2 cellular contexts compared by ENCODE assay signal in the genomic region with DNA sequence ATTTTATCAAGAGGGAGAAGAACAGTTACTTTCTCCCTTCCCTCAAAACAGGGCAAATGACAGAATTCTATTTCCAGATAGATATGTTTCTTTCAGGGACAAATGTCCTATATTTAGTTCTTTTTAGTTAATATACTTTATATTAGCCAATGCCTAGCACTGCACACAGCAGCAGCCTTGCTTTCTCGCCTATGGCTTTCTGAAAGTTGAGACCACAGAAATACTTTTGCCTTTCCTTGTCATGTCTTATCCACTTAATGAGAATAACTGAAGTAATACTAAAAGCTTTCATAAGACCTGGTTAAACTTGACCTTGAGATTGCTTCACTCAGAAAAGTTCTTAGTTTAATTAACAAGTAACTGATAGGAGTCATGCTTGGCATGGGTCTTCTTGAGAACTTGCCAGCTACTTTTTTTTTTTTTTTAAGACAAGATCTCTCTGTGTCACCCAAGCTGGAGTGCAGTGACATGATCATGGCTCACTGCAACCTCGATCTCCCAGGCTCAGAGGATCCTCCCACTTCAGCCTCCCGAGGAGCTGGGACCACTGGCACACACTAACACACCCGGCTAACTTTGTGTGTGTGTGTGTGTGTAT.
TF ChIP-seq lines count a peak whose summit lies in the region.

No MANE protein-coding gene starts in this region.

TF ChIP-seq in K562, 482 proteins besides CTCF, POLR2A, EP300 and RAD21 (continued from another document and continues in another):
- TF ChIP-seq MYC (IDR thresholded peaks at IDR 0.05; ENCODE audit: low read depth, low read length) (no peak), MYC (CRISPR knock-in tag; IDR thresholded peaks at IDR 0.05; ENCODE audit: borderline replicate concordance, low read depth) (no peak), ZNF354B (CRISPR knock-in tag; IDR thresholded peaks at IDR 0.05) (no peak), ZBED1 (IDR thresholded peaks at IDR 0.05) (no peak), RBM39 (optimal IDR thresholded peaks at IDR 0.05; ENCODE audit: low read depth, low read length) (no peak), IFI16 (CRISPR knock-in tag; IDR thresholded peaks at IDR 0.05) (no peak), CBFA2T3 (IDR thresholded peaks at IDR 0.05) (no peak), JUND (IDR thresholded peaks at IDR 0.05; ENCODE audit: borderline replicate concordance, low read depth, low read length) (no peak), JUND (tag; IDR thresholded peaks at IDR 0.05; ENCODE audit: borderline replicate concordance, low read depth, low read length) (no peak), CHCHD3 (CRISPR knock-in tag; IDR thresholded peaks at IDR 0.05) (no peak), ZBTB7A (IDR thresholded peaks at IDR 0.05; ENCODE audit: borderline replicate concordance, control insufficient read depth, low read depth, low read length) (no peak), RAD51 (IDR thresholded peaks at IDR 0.05; ENCODE audit: borderline replicate concordance, low read depth) (no peak), ZNF57 (CRISPR knock-in tag; IDR thresholded peaks at IDR 0.05) (no peak), OTX1 (CRISPR knock-in tag; IDR thresholded peaks at IDR 0.05) (no peak), SREBF2 (CRISPR knock-in tag; IDR thresholded peaks at IDR 0.05) (no peak), SAFB (IDR thresholded peaks at IDR 0.05; ENCODE audit: borderline replicate concordance, low read depth, low read length) (no peak), SMARCA4 (IDR thresholded peaks at IDR 0.05) (peak; percentile 14; the same call in 1 of the 2 replicates), XRCC3 (IDR thresholded peaks at IDR 0.05) (no peak), TARDBP (IDR thresholded peaks at IDR 0.05) (no peak), MCM3 (IDR thresholded peaks at IDR 0.05) (no peak)
- TF ChIP-seq, protein P1, sequence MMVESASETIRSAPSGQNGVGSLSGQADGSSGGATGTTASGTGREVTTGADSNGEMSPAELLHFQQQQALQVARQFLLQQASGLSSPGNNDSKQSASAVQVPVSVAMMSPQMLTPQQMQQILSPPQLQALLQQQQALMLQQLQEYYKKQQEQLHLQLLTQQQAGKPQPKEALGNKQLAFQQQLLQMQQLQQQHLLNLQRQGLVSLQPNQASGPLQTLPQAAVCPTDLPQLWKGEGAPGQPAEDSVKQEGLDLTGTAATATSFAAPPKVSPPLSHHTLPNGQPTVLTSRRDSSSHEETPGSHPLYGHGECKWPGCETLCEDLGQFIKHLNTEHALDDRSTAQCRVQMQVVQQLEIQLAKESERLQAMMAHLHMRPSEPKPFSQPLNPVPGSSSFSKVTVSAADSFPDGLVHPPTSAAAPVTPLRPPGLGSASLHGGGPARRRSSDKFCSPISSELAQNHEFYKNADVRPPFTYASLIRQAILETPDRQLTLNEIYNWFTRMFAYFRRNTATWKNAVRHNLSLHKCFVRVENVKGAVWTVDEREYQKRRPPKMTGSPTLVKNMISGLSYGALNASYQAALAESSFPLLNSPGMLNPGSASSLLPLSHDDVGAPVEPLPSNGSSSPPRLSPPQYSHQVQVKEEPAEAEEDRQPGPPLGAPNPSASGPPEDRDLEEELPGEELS (CRISPR knock-in tag; IDR thresholded peaks at IDR 0.05; ENCODE audit: borderline replicate concordance), result no peak
- TF ChIP-seq, protein P2, sequence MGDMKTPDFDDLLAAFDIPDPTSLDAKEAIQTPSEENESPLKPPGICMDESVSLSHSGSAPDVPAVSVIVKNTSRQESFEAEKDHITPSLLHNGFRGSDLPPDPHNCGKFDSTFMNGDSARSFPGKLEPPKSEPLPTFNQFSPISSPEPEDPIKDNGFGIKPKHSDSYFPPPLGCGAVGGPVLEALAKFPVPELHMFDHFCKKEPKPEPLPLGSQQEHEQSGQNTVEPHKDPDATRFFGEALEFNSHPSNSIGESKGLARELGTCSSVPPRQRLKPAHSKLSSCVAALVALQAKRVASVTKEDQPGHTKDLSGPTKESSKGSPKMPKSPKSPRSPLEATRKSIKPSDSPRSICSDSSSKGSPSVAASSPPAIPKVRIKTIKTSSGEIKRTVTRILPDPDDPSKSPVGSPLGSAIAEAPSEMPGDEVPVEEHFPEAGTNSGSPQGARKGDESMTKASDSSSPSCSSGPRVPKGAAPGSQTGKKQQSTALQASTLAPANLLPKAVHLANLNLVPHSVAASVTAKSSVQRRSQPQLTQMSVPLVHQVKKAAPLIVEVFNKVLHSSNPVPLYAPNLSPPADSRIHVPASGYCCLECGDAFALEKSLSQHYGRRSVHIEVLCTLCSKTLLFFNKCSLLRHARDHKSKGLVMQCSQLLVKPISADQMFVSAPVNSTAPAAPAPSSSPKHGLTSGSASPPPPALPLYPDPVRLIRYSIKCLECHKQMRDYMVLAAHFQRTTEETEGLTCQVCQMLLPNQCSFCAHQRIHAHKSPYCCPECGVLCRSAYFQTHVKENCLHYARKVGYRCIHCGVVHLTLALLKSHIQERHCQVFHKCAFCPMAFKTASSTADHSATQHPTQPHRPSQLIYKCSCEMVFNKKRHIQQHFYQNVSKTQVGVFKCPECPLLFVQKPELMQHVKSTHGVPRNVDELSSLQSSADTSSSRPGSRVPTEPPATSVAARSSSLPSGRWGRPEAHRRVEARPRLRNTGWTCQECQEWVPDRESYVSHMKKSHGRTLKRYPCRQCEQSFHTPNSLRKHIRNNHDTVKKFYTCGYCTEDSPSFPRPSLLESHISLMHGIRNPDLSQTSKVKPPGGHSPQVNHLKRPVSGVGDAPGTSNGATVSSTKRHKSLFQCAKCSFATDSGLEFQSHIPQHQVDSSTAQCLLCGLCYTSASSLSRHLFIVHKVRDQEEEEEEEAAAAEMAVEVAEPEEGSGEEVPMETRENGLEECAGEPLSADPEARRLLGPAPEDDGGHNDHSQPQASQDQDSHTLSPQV (IDR thresholded peaks at IDR 0.05), result no peak

TF ChIP-seq in HepG2, 621 proteins besides CTCF, POLR2A, EP300 and RAD21 (continued from another document):
- TF ChIP-seq, protein P3, sequence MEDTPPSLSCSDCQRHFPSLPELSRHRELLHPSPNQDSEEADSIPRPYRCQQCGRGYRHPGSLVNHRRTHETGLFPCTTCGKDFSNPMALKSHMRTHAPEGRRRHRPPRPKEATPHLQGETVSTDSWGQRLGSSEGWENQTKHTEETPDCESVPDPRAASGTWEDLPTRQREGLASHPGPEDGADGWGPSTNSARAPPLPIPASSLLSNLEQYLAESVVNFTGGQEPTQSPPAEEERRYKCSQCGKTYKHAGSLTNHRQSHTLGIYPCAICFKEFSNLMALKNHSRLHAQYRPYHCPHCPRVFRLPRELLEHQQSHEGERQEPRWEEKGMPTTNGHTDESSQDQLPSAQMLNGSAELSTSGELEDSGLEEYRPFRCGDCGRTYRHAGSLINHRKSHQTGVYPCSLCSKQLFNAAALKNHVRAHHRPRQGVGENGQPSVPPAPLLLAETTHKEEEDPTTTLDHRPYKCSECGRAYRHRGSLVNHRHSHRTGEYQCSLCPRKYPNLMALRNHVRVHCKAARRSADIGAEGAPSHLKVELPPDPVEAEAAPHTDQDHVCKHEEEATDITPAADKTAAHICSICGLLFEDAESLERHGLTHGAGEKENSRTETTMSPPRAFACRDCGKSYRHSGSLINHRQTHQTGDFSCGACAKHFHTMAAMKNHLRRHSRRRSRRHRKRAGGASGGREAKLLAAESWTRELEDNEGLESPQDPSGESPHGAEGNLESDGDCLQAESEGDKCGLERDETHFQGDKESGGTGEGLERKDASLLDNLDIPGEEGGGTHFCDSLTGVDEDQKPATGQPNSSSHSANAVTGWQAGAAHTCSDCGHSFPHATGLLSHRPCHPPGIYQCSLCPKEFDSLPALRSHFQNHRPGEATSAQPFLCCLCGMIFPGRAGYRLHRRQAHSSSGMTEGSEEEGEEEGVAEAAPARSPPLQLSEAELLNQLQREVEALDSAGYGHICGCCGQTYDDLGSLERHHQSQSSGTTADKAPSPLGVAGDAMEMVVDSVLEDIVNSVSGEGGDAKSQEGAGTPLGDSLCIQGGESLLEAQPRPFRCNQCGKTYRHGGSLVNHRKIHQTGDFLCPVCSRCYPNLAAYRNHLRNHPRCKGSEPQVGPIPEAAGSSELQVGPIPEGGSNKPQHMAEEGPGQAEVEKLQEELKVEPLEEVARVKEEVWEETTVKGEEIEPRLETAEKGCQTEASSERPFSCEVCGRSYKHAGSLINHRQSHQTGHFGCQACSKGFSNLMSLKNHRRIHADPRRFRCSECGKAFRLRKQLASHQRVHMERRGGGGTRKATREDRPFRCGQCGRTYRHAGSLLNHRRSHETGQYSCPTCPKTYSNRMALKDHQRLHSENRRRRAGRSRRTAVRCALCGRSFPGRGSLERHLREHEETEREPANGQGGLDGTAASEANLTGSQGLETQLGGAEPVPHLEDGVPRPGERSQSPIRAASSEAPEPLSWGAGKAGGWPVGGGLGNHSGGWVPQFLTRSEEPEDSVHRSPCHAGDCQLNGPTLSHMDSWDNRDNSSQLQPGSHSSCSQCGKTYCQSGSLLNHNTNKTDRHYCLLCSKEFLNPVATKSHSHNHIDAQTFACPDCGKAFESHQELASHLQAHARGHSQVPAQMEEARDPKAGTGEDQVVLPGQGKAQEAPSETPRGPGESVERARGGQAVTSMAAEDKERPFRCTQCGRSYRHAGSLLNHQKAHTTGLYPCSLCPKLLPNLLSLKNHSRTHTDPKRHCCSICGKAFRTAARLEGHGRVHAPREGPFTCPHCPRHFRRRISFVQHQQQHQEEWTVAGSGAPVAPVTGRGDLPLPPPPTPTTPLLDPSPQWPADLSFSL (CRISPR knock-in tag; IDR thresholded peaks at IDR 0.05), result no peak
- TF ChIP-seq, protein P4, sequence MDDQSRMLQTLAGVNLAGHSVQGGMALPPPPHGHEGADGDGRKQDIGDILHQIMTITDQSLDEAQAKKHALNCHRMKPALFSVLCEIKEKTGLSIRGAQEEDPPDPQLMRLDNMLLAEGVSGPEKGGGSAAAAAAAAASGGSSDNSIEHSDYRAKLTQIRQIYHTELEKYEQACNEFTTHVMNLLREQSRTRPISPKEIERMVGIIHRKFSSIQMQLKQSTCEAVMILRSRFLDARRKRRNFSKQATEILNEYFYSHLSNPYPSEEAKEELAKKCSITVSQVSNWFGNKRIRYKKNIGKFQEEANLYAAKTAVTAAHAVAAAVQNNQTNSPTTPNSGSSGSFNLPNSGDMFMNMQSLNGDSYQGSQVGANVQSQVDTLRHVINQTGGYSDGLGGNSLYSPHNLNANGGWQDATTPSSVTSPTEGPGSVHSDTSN (CRISPR knock-in tag; IDR thresholded peaks at IDR 0.05; ENCODE audit: borderline replicate concordance), result no peak
- TF ChIP-seq SUZ12 (IDR thresholded peaks at IDR 0.05; ENCODE audit: low read depth, low read length) (no peak), ZNF329 (CRISPR knock-in tag; IDR thresholded peaks at IDR 0.05; ENCODE audit: low read depth) (no peak), SMARCC2 (IDR thresholded peaks at IDR 0.05) (no peak), ATM (IDR thresholded peaks at IDR 0.05; ENCODE audit: borderline replicate concordance) (no peak), MED8 (CRISPR knock-in tag; IDR thresholded peaks at IDR 0.05; ENCODE audit: insufficient replicate concordance) (no peak), FOXA3 (CRISPR knock-in tag; IDR thresholded peaks at IDR 0.05) (no peak)
- TF ChIP-seq, protein P5, sequence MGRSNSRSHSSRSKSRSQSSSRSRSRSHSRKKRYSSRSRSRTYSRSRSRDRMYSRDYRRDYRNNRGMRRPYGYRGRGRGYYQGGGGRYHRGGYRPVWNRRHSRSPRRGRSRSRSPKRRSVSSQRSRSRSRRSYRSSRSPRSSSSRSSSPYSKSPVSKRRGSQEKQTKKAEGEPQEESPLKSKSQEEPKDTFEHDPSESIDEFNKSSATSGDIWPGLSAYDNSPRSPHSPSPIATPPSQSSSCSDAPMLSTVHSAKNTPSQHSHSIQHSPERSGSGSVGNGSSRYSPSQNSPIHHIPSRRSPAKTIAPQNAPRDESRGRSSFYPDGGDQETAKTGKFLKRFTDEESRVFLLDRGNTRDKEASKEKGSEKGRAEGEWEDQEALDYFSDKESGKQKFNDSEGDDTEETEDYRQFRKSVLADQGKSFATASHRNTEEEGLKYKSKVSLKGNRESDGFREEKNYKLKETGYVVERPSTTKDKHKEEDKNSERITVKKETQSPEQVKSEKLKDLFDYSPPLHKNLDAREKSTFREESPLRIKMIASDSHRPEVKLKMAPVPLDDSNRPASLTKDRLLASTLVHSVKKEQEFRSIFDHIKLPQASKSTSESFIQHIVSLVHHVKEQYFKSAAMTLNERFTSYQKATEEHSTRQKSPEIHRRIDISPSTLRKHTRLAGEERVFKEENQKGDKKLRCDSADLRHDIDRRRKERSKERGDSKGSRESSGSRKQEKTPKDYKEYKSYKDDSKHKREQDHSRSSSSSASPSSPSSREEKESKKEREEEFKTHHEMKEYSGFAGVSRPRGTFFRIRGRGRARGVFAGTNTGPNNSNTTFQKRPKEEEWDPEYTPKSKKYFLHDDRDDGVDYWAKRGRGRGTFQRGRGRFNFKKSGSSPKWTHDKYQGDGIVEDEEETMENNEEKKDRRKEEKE (IDR thresholded peaks at IDR 0.05), result no peak
